ENCODE assay signal across 8 cellular contexts in genomic region chr4:94207469-94208224, GRCh38. TPM values are rescaled to one million over a fixed set of nuclear protein-coding genes. Genes with fewer than 3 reads are reported as not detected.
DNase-seq lines count a peak whose midpoint lies in the region; ATAC-seq and TF ChIP-seq lines count a peak whose summit lies in the region.

A gene with protein sequence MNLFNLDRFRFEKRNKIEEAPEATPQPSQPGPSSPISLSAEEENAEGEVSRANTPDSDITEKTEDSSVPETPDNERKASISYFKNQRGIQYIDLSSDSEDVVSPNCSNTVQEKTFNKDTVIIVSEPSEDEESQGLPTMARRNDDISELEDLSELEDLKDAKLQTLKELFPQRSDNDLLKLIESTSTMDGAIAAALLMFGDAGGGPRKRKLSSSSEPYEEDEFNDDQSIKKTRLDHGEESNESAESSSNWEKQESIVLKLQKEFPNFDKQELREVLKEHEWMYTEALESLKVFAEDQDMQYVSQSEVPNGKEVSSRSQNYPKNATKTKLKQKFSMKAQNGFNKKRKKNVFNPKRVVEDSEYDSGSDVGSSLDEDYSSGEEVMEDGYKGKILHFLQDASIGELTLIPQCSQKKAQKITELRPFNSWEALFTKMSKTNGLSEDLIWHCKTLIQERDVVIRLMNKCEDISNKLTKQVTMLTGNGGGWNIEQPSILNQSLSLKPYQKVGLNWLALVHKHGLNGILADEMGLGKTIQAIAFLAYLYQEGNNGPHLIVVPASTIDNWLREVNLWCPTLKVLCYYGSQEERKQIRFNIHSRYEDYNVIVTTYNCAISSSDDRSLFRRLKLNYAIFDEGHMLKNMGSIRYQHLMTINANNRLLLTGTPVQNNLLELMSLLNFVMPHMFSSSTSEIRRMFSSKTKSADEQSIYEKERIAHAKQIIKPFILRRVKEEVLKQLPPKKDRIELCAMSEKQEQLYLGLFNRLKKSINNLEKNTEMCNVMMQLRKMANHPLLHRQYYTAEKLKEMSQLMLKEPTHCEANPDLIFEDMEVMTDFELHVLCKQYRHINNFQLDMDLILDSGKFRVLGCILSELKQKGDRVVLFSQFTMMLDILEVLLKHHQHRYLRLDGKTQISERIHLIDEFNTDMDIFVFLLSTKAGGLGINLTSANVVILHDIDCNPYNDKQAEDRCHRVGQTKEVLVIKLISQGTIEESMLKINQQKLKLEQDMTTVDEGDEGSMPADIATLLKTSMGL (plus strand): TSS chr4:94207865. CDS start chr4:94208395, 530 bp downstream.

- peaks cover 13 to 25% of the 10 kb centered on the region in 2 donors for H3K36me3 Mint-ChIP-seq in CD14-positive monocyte

- no peak for TF ChIP-seq CTCF in CD14-positive monocyte (IDR thresholded peaks at IDR 0.05)
- no peak for TF ChIP-seq CTCF in right lobe of liver (IDR thresholded peaks at IDR 0.05)

- peaks cover 0 to 8% (median 0%) of the 10 kb centered on the region in 7 donors for H3K9me3 Mint-ChIP-seq in CD14-positive monocyte

- H3K27ac Mint-ChIP-seq in CD14-positive monocyte: peak within 1 kb of the TSS; percentile 95 to 99 (median 98)

- H3K27ac ChIP-seq in duodenal mucosa (ENCODE audit: low read depth, low read length) (peak within 1 kb of the TSS; percentile 68), right lobe of liver (peak within 1 kb of the TSS; percentile 62 to 84 (median 79))

- TF ChIP-seq POLR2A in right lobe of liver (IDR thresholded peaks at IDR 0.05): peak; percentile 49

- H3K27me3 ChIP-seq in duodenal mucosa (ENCODE audit: control insufficient read depth in 1 of 2, insufficient read depth in 2 of 2, low read length in 2 of 2) (no peaks in the 10 kb centered on the region), right lobe of liver (no peaks in the 10 kb centered on the region)

- H3K4me1 ChIP-seq in duodenal mucosa (ENCODE audit: control insufficient read depth in 1 of 2, insufficient read depth in 2 of 2, low read length in 2 of 2) (peaks cover 10 to 15% of the 10 kb centered on the region in 2 donors), right lobe of liver (peaks cover 0 to 13% (median 4%) of the 10 kb centered on the region in 4 donors)

- peak; percentile 71 for DNase-seq in CD14-positive monocyte (ENCODE audit: low spot score)
- DNase-seq in NCI-H82 (lab: John Stamatoyannopoulos, UW): peak; percentile 97
- peak; percentile 88 to 91 for DNase-seq in activated CD4-positive, alpha-beta T cell treated with anti-CD3 and anti-CD28 coated beads, Interleukin-2, amount 50 U/mL, for 48 hours
- DNase-seq in right lobe of liver: peak; percentile 85 to 88 (median 86)
- peak; percentile 81 to 85 for DNase-seq in stimulated activated CD4-positive, alpha-beta T cell treated with anti-CD3 and anti-CD28 coated beads, Interleukin-4, amount 100 ng/mL, for 4 hours

- H3K36me3 ChIP-seq in duodenal mucosa (ENCODE audit: control insufficient read depth in 1 of 2, insufficient read depth in 2 of 2, low read length in 2 of 2) (peaks cover 8 to 12% of the 10 kb centered on the region in 2 donors), right lobe of liver (peaks cover 0 to 17% (median 2%) of the 10 kb centered on the region in 4 donors)

- H3K27me3 Mint-ChIP-seq in CD14-positive monocyte (ENCODE audit: low read depth in 3 of 3): peaks cover 0 to 8% (median 6%) of the 10 kb centered on the region in 3 donors

- intact Hi-C loops in CD14-positive monocyte (cut with micrococcal nuclease): no loop called here
- intact Hi-C loops in right lobe of liver (cut with DNase I): no loop called here

- WGBS in right lobe of liver (ENCODE audit: insufficient coverage, low coverage, low lambda C conversion rate, missing lambda C conversion rate): under 1% methylated on average over 53 of the region's 57 CpGs

- peak within 1 kb of the TSS; percentile 97 to 99 for H3K4me3 Mint-ChIP-seq in CD14-positive monocyte

- peak within 1 kb of the TSS; percentile 77 to 99 for H3K4me3 ChIP-seq in duodenal mucosa (ENCODE audit: low read depth in 1 of 2, low read length in 2 of 2)
- H3K4me3 ChIP-seq in right lobe of liver: peak within 1 kb of the TSS; percentile 52 to 90 (median 79)

- peak within 1 kb of the TSS; percentile 72 to 81 for H3K9ac ChIP-seq in duodenal mucosa (ENCODE audit: low read depth in 1 of 2, low read length in 2 of 2)

- peak; percentile 97 for ATAC-seq in GM19397 (IDR thresholded peaks at IDR 0.05; ENCODE audit: unreplicated experiment)
- ATAC-seq in HG03571 (IDR thresholded peaks at IDR 0.05; ENCODE audit: unreplicated experiment): peak; percentile 96
- peak; percentile 95 to 97 (median 96) for ATAC-seq in right lobe of liver

- H3K4me1 Mint-ChIP-seq in CD14-positive monocyte: peaks cover 13% of the 10 kb centered on the region

- no peaks in the 10 kb centered on the region for H3K9me3 ChIP-seq in duodenal mucosa (ENCODE audit: control insufficient read depth in 1 of 2, low read length in 2 of 2)
- H3K9me3 ChIP-seq in right lobe of liver: no peaks in the 10 kb centered on the region

RNA-seq across cellular contexts. Expression of the gene that starts here (rescaled TPM):
- polyA plus RNA-seq in CD14-positive monocyte: 1 to 10 TPM; 4.9 to 6.6 TPM
- 10 to 100 TPM in 3 of 6 experiments, 1 to 10 TPM in 3; 7.2 to 10.4 (median 9.6) TPM for total RNA-seq in right lobe of liver

Comparison
In these comparisons a context has a peak if more than half of its experiments do, and no peak if none do; other contexts are left out.
1. Peak in every context shown above with its lines: DNase-seq, ATAC-seq, H3K4me3 ChIP-seq and H3K27ac ChIP-seq.